In genomic region chr6:158232445-158233213, GRCh38 we compare ENCODE assay signal across 1 cellular context.
TF ChIP-seq lines count a peak whose summit lies in the region.

No MANE protein-coding gene starts in this region.

TF ChIP-seq in HEK293, 187 proteins besides CTCF, POLR2A, EP300 and RAD21 (continued from another document):
- TF ChIP-seq, protein P1, sequence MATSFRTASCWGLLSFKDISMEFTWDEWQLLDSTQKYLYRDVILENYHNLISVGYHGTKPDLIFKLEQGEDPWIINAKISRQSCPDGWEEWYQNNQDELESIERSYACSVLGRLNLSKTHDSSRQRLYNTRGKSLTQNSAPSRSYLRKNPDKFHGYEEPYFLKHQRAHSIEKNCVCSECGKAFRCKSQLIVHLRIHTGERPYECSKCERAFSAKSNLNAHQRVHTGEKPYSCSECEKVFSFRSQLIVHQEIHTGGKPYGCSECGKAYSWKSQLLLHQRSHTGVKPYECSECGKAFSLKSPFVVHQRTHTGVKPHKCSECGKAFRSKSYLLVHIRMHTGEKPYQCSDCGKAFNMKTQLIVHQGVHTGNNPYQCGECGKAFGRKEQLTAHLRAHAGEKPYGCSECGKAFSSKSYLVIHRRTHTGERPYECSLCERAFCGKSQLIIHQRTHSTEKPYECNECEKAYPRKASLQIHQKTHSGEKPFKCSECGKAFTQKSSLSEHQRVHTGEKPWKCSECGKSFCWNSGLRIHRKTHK (tag by site-specific recombination; IDR thresholded peaks at IDR 0.05) = no peak
- no peak for TF ChIP-seq ZNF623 (tag by site-specific recombination; IDR thresholded peaks at IDR 0.05)
- TF ChIP-seq MEIS1 (CRISPR knock-in tag; IDR thresholded peaks at IDR 0.05; ENCODE audit: borderline replicate concordance) = no peak
- no peak for TF ChIP-seq OVOL3 (tag by site-specific recombination; IDR thresholded peaks at IDR 0.05)
- peak; percentile 70; the same call in 1 of the 2 replicates for TF ChIP-seq ZNF660 (tag by site-specific recombination; IDR thresholded peaks at IDR 0.05)
- TF ChIP-seq ZNF404 (tag by site-specific recombination; IDR thresholded peaks at IDR 0.05) = no peak
- TF ChIP-seq ZNF266 (tag by site-specific recombination; IDR thresholded peaks at IDR 0.05; ENCODE audit: low read depth) = no peak
- TF ChIP-seq ZNF658 (tag by site-specific recombination; IDR thresholded peaks at IDR 0.05) = no peak
- TF ChIP-seq WT1 (tag by site-specific recombination; IDR thresholded peaks at IDR 0.05) = peak; percentile 45
- TF ChIP-seq, protein P2, sequence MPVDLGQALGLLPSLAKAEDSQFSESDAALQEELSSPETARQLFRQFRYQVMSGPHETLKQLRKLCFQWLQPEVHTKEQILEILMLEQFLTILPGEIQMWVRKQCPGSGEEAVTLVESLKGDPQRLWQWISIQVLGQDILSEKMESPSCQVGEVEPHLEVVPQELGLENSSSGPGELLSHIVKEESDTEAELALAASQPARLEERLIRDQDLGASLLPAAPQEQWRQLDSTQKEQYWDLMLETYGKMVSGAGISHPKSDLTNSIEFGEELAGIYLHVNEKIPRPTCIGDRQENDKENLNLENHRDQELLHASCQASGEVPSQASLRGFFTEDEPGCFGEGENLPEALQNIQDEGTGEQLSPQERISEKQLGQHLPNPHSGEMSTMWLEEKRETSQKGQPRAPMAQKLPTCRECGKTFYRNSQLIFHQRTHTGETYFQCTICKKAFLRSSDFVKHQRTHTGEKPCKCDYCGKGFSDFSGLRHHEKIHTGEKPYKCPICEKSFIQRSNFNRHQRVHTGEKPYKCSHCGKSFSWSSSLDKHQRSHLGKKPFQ (tag by site-specific recombination; IDR thresholded peaks at IDR 0.05) = no peak
- TF ChIP-seq, protein P3, sequence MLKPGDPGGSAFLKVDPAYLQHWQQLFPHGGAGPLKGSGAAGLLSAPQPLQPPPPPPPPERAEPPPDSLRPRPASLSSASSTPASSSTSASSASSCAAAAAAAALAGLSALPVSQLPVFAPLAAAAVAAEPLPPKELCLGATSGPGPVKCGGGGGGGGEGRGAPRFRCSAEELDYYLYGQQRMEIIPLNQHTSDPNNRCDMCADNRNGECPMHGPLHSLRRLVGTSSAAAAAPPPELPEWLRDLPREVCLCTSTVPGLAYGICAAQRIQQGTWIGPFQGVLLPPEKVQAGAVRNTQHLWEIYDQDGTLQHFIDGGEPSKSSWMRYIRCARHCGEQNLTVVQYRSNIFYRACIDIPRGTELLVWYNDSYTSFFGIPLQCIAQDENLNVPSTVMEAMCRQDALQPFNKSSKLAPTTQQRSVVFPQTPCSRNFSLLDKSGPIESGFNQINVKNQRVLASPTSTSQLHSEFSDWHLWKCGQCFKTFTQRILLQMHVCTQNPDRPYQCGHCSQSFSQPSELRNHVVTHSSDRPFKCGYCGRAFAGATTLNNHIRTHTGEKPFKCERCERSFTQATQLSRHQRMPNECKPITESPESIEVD (tag by site-specific recombination; IDR thresholded peaks at IDR 0.05) = no peak
- peak; percentile 52 for TF ChIP-seq SCRT2 (tag by site-specific recombination; IDR thresholded peaks at IDR 0.05)
- TF ChIP-seq ZFP41 (tag by site-specific recombination; IDR thresholded peaks at IDR 0.05; ENCODE audit: borderline replicate concordance) = no peak
- peak; percentile 43; the same call in 1 of the 2 replicates for TF ChIP-seq SP7 (tag by site-specific recombination; IDR thresholded peaks at IDR 0.05)
- TF ChIP-seq ZNF146 (tag by site-specific recombination; IDR thresholded peaks at IDR 0.05) = no peak
- peak; percentile 36; the same call in 1 of the 2 replicates for TF ChIP-seq ZNF76 (tag by site-specific recombination; IDR thresholded peaks at IDR 0.05; ENCODE audit: borderline replicate concordance, low read depth)
- no peak for TF ChIP-seq BCL6B (tag by site-specific recombination; IDR thresholded peaks at IDR 0.05)
- no peak for TF ChIP-seq ZNF768 (tag by site-specific recombination; IDR thresholded peaks at IDR 0.05)
- no peak for TF ChIP-seq ZNF488 (tag by site-specific recombination; IDR thresholded peaks at IDR 0.05)
- TF ChIP-seq ZNF391 (tag by site-specific recombination; IDR thresholded peaks at IDR 0.05; ENCODE audit: borderline replicate concordance, low read depth) = peak; percentile 21; the same call in 1 of the 2 replicates
- no peak for TF ChIP-seq ZNF521 (tag by site-specific recombination; IDR thresholded peaks at IDR 0.05)
- no peak for TF ChIP-seq OSR2 (tag by site-specific recombination; IDR thresholded peaks at IDR 0.05)
- TF ChIP-seq PRDM4 (tag by site-specific recombination; IDR thresholded peaks at IDR 0.05) = peak; percentile 40; the same call in 1 of the 2 replicates
- TF ChIP-seq, protein P4, sequence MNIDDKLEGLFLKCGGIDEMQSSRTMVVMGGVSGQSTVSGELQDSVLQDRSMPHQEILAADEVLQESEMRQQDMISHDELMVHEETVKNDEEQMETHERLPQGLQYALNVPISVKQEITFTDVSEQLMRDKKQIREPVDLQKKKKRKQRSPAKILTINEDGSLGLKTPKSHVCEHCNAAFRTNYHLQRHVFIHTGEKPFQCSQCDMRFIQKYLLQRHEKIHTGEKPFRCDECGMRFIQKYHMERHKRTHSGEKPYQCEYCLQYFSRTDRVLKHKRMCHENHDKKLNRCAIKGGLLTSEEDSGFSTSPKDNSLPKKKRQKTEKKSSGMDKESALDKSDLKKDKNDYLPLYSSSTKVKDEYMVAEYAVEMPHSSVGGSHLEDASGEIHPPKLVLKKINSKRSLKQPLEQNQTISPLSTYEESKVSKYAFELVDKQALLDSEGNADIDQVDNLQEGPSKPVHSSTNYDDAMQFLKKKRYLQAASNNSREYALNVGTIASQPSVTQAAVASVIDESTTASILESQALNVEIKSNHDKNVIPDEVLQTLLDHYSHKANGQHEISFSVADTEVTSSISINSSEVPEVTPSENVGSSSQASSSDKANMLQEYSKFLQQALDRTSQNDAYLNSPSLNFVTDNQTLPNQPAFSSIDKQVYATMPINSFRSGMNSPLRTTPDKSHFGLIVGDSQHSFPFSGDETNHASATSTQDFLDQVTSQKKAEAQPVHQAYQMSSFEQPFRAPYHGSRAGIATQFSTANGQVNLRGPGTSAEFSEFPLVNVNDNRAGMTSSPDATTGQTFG (tag by site-specific recombination; IDR thresholded peaks at IDR 0.05; ENCODE audit: borderline replicate concordance) = no peak
- peak; percentile 49; the same call in 1 of the 2 replicates for TF ChIP-seq KLF9 (tag by site-specific recombination; IDR thresholded peaks at IDR 0.05; ENCODE audit: low read depth)
- no peak for TF ChIP-seq ZNF133 (tag by site-specific recombination; IDR thresholded peaks at IDR 0.05)
- no peak; the same call in 1 of the 2 replicates for TF ChIP-seq ZNF184 (tag by site-specific recombination; IDR thresholded peaks at IDR 0.05)
- no peak for TF ChIP-seq RBAK (tag by site-specific recombination; IDR thresholded peaks at IDR 0.05)
- TF ChIP-seq ZNF366 (tag by site-specific recombination; conservative IDR thresholded peaks at IDR 0.05) = peak; percentile 29; the same call in 1 of the 2 replicates
